ENCODE assay signal across 20 cellular contexts in genomic region chr7:35529713-35530112, GRCh38.
"Had no signal": no experiment of that assay in that cellular context is flagged by ENCODE, and none has a peak within 500 bp of the region (broad histone marks: within the 10 kb centered on the region; RNA-seq: fewer than 3 reads in every experiment).

No MANE protein-coding gene starts in this region.

- H3K4me2 ChIP-seq: PC-9 had no signal

- H3K27ac ChIP-seq: PC-9, Peyer's patch, SJSA1, SK-N-MC had no signal

- H3K9me3 ChIP-seq: Peyer's patch, SJSA1 had no signal

- H3K4me3 ChIP-seq: PC-9, Peyer's patch, SJSA1, SK-N-MC had no signal

- DNase-seq: KBM-7, MV-4-11, NCI-H1092, NCI-H1105 treated with DMSO at 0.1 percent for 48 hours, NCI-H1417 treated with DMSO at 0.1 percent for 48 hours, NCI-H146, NCI-H1694 treated with DMSO at 0.1 percent for 48 hours, NCI-H1930, NCI-H2081, NCI-H2107, NCI-H2227 treated with DMSO at 0.1 percent for 48 hours, NCI-H524, NCI-H526 treated with DMSO at 0.1 percent for 48 hours, NCI-H748 treated with DMSO at 0.1 percent for 48 hours, OCI-M1, PC-9, Peyer's patch, SIG-M5 had no signal

- H3K4me1 ChIP-seq: Peyer's patch, SJSA1 had no signal

- H2AFZ ChIP-seq: PC-9 had no signal

- H3K27me3 ChIP-seq: Peyer's patch, SJSA1 had no signal

- H3K36me3 ChIP-seq: Peyer's patch, SJSA1 had no signal
